ENCODE assay signal across 23 cellular contexts in the genomic region with DNA sequence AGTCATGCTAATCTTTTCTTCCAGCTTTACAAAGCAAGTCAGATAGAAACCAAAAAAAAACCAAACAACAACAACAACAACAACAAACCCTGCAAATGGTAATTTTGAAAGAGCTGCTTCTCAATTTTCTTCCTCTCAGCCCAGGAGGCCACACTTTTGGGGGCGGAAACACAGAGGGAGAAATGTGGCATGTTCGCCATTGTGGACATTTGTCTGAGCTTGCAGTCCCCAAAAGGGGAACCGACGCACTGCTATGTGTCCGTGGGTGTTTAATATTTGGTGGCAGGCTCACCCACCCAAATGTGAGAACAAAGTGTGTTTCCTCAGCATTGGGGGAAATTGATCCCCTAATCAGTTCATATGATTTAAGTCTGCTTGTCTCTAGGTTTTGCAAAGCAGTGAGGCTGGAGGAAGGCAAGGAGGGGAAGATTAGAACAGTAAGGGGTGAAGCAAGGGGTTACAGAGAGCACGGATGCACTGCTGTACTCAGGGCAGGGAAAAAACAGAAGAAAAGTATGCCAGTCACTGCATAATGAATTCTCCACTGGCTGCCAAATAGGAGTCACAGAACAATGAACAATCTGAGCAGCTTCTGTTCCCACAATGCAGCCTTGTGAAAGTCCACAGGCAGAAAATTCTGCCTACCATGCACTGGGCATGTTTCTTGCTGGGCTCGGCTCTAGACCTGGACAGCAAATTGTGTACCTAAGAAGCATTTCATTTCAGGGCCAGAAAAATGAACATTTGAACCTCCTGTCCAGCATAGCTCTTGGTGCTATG.
DNase-seq lines count a peak whose midpoint lies in the region; ATAC-seq and TF ChIP-seq lines count a peak whose summit lies in the region.
"Had no signal": no experiment of that assay in that cellular context is flagged by ENCODE, and none has a peak within 500 bp of the region (broad histone marks: within the 10 kb centered on the region; RNA-seq: fewer than 3 reads in every experiment).

No MANE protein-coding gene starts in this region.

- no peak overlapping the region for H3K18ac ChIP-seq in neuronal stem cell (ENCODE audit: low read length)

- H3K4me2 ChIP-seq in neuronal stem cell (ENCODE audit: insufficient read depth, low read length, poor library complexity, severe bottlenecking): no peak overlapping the region

- H3K36me3 ChIP-seq in neuronal stem cell (replicated peaks in 1 of 2; ENCODE audit: control insufficient read depth in 2 of 2, insufficient read depth in 2 of 2, low read length in 2 of 2) (peaks cover 0 to 4% of the 10 kb centered on the region in 2 donors), esophagus muscularis mucosa (no peaks in the 10 kb centered on the region), prostate gland (no peaks in the 10 kb centered on the region)
- H3K36me3 ChIP-seq: adrenal gland, MG63, tibial artery had no signal

- H3K23ac ChIP-seq in neuronal stem cell (ENCODE audit: low read depth, low read length, poor library complexity): no peak overlapping the region

- DNase-seq in CD1c-positive myeloid dendritic cell (ENCODE audit: extremely low spot score) (peak; percentile 40), anterior cingulate cortex (lab: John Stamatoyannopoulos, UW) (peak in 45 of 58 donors; percentile 1 to 88 (median 37)), globus pallidus (ENCODE audit: low spot score) (peak; percentile 90), neuronal stem cell (ENCODE audit: low spot score) (no peak), ureter (ENCODE audit: low spot score) (no peak), esophagus muscularis mucosa (ENCODE audit: extremely low spot score) (no peak), prostate gland (ENCODE audit: low spot score) (no peak)
- DNase-seq: activated CD8-positive, alpha-beta memory T cell treated with anti-CD3 and anti-CD28 coated beads for 24 hours; adrenal gland; CD4-positive, alpha-beta T cell; cortex of kidney; erythroblast; left cardiac atrium; MG63; naive thymus-derived CD4-positive, alpha-beta T cell; NCI-H1930; NCI-H69; right cardiac atrium; RPMI8226; tibial artery had no signal

- no peak overlapping the region for H2BK15ac ChIP-seq in neuronal stem cell (ENCODE audit: low read length)

- H4K8ac ChIP-seq in neuronal stem cell (ENCODE audit: low read depth, low read length): no peak overlapping the region

- H3K9me3 ChIP-seq in neuronal stem cell (replicated peaks in 1 of 2; ENCODE audit: control insufficient read depth in 2 of 2, insufficient read depth in 1 of 2, low read depth in 1 of 2, low read length in 2 of 2): peaks cover 0 to 4% of the 10 kb centered on the region in 2 donors
- H3K9me3 ChIP-seq in esophagus muscularis mucosa: no peaks in the 10 kb centered on the region
- H3K9me3 ChIP-seq in prostate gland: no peaks in the 10 kb centered on the region
- H3K9me3 ChIP-seq: adrenal gland, MG63, tibial artery had no signal

- no peak overlapping the region for H2AK5ac ChIP-seq in neuronal stem cell (ENCODE audit: low read depth, low read length)

- TF ChIP-seq CTCF in esophagus muscularis mucosa (IDR thresholded peaks at IDR 0.05) (no peak), prostate gland (IDR thresholded peaks at IDR 0.05) (no peak)

- no peaks in the 10 kb centered on the region for H3K27me3 ChIP-seq in neuronal stem cell (ENCODE audit: control insufficient read depth in 3 of 3, insufficient read depth in 3 of 3, low read depth in 1 of 3, low read length in 3 of 3)
- H3K27me3 ChIP-seq in esophagus muscularis mucosa: no peaks in the 10 kb centered on the region
- no peaks in the 10 kb centered on the region for H3K27me3 ChIP-seq in prostate gland (replicated peaks; ENCODE audit: insufficient read depth)
- H3K27me3 ChIP-seq: MG63, tibial artery had no signal

- H2BK5ac ChIP-seq in neuronal stem cell (ENCODE audit: low read length): no peak overlapping the region

- H3K9ac ChIP-seq in neuronal stem cell (ENCODE audit: low read depth, low read length, poor library complexity): no peak overlapping the region

- no peak overlapping the region for H3K14ac ChIP-seq in neuronal stem cell (ENCODE audit: low read length)

- no peak overlapping the region for H2AFZ ChIP-seq in neuronal stem cell (ENCODE audit: low read length)

- no peaks in the 10 kb centered on the region for H3K79me1 ChIP-seq in neuronal stem cell (ENCODE audit: low read depth, low read length)

- ATAC-seq in GM19397 (IDR thresholded peaks at IDR 0.05; ENCODE audit: unreplicated experiment): no peak
- ATAC-seq: activated T-helper 17 cell treated with anti-CD3 and anti-CD28 coated beads, Interleukin-2, amount 50 U/mL, for 72 hours; left cardiac atrium; naive thymus-derived CD4-positive, alpha-beta T cell; right cardiac atrium had no signal

- TF ChIP-seq EP300 in esophagus muscularis mucosa (IDR thresholded peaks at IDR 0.05): no peak

- H4K91ac ChIP-seq in neuronal stem cell (ENCODE audit: low read depth, low read length, poor library complexity): no peak overlapping the region

- H3K4ac ChIP-seq in neuronal stem cell (ENCODE audit: low read length): no peak overlapping the region

- H2BK12ac ChIP-seq in neuronal stem cell (ENCODE audit: low read length): no peak overlapping the region

- intact Hi-C loops in esophagus muscularis mucosa (cut with DNase I) (no loop called here), prostate gland (cut with DNase I) (no loop called here)

- no peak overlapping the region for H3K4me3 ChIP-seq in neuronal stem cell (ENCODE audit: low read length in 2 of 2)
- no peak overlapping the region for H3K4me3 ChIP-seq in esophagus muscularis mucosa
- no peak overlapping the region for H3K4me3 ChIP-seq in prostate gland
- H3K4me3 ChIP-seq: adrenal gland, MG63, tibial artery had no signal

- TF ChIP-seq POLR2A in esophagus muscularis mucosa (IDR thresholded peaks at IDR 0.05; ENCODE audit: low read depth): no peak
- no peak for TF ChIP-seq POLR2A in prostate gland (IDR thresholded peaks at IDR 0.05)

- H3K27ac ChIP-seq in neuronal stem cell (replicated peaks; ENCODE audit: low read length) (peak overlapping the region; percentile 8), esophagus muscularis mucosa (replicated peaks in 1 of 4) (no peak overlapping the region), prostate gland (no peak overlapping the region)
- H3K27ac ChIP-seq: adrenal gland, tibial artery, VCaP had no signal

- peaks cover 7 to 16% of the 10 kb centered on the region in 2 donors for H3K4me1 ChIP-seq in neuronal stem cell (ENCODE audit: control insufficient read depth in 2 of 2, insufficient read depth in 1 of 2, low read depth in 1 of 2, low read length in 2 of 2)
- H3K4me1 ChIP-seq in esophagus muscularis mucosa: no peaks in the 10 kb centered on the region
- no peaks in the 10 kb centered on the region for H3K4me1 ChIP-seq in prostate gland (replicated peaks)
- H3K4me1 ChIP-seq: adrenal gland had no signal

- no peak overlapping the region for H2BK120ac ChIP-seq in neuronal stem cell (ENCODE audit: low read depth, low read length)

- WGBS in neuronal stem cell (ENCODE audit: extremely low coverage in 2 of 2, insufficient read length in 2 of 2, insufficient replicate concordance in 1 of 2), 2 donors: no CpG with 5 or more reads among the region's 7 CpGs
- WGBS in esophagus muscularis mucosa: 73% methylated on average over 7 of the region's 7 CpGs
- 45% methylated on average over 7 of the region's 7 CpGs for WGBS in prostate gland

Comparison
In these comparisons a context has a peak if more than half of its experiments do, and no peak if none do; other contexts are left out.
1. DNase-seq: peak in CD1c-positive myeloid dendritic cell (single experiment), anterior cingulate cortex (45 of 58) and globus pallidus (single experiment); none in neuronal stem cell (single experiment), ureter (single experiment), esophagus muscularis mucosa (single experiment) and prostate gland (single experiment).